Comparison of ENCODE assay signal across 27 cellular contexts in the genomic region with DNA sequence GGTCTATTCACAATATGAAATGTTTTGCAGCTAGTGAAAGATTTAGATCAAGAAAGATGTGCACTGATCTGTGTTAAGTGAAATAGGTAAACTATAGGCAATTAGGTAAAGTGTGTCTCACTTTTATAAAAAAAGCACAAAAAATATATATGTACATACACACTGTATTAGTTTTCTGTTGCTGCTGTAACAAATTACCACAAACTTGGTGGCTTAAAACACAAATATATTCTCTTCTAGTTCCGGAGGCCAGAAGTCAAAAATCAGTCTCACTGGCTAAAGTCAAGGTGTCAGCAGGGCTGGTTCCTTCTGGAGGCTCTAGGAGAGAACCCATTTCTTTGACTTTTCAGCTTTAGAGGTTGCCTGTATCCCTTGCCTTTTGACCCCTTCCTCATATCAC.
"Had no signal": no experiment of that assay in that cellular context is flagged by ENCODE, and none has a peak within 500 bp of the region (broad histone marks: within the 10 kb centered on the region; RNA-seq: fewer than 3 reads in every experiment).

No MANE protein-coding gene starts in this region.

- H3K4me3 ChIP-seq: body of pancreas, colonic mucosa had no signal

- H3K4me1 ChIP-seq: colonic mucosa had no signal

- H3K27me3 ChIP-seq: body of pancreas, colonic mucosa had no signal

- H3K9me3 Mint-ChIP-seq: activated CD8-positive, alpha-beta T cell treated with anti-CD3 and anti-CD28 coated beads for 36 hours; activated T-cell treated with anti-CD3 and anti-CD28 coated beads, Interleukin-2, amount 50 U/mL, for 4 hours; activated T-helper 17 cell treated with anti-CD3 and anti-CD28 coated beads, Interleukin-2, amount 50 U/mL, for 72 hours; T-helper 2 cell treated with Interferon-gamma antibody and Interleukin-4, amounts not matched to agents 5 μg/mL and 100 μg/mL, for 36 hours had no signal

- DNase-seq: activated B cell treated with CpG ODN at 0.5 μM for 24 hours; activated CD4-positive, alpha-beta T cell treated with anti-CD3 and anti-CD28 coated beads for 48 hours; activated CD4-positive, alpha-beta T cell treated with anti-CD3 and anti-CD28 coated beads, Interleukin-2, amount 50 U/mL, for 1 hour; activated CD4-positive, alpha-beta T cell treated with anti-CD3 and anti-CD28 coated beads, Interleukin-2, amount 50 U/mL, for 48 hours; activated CD8-positive, alpha-beta memory T cell treated with anti-CD3 and anti-CD28 coated beads for 24 hours; activated CD8-positive, alpha-beta T cell treated with anti-CD3 and anti-CD28 coated beads for 36 hours; activated effector memory CD4-positive, alpha-beta T cell treated with Interleukin-2 at 50 U/mL for 16 hours; activated gamma-delta T cell treated with Interleukin-2 at 50 U/mL for 16 hours; activated naive CD4-positive, alpha-beta T cell treated with anti-CD3 and anti-CD28 coated beads, Interleukin-2, amount 50 U/mL, for 16 hours; activated naive CD4-positive, alpha-beta T cell treated with Interleukin-2 at 50 U/mL for 16 hours; activated T-cell treated with anti-CD3 and anti-CD28 coated beads, Interleukin-2, amount 50 U/mL, for 4 hours; amygdala; aorta; body of pancreas; central memory CD4-positive, alpha-beta T cell; cerebellar nuclear complex; colonic mucosa; effector CD8-positive, alpha-beta T cell; foreskin fibroblast; T-helper 17 cell; T1000; WERI-Rb-1 had no signal

- H3K9me3 ChIP-seq: body of pancreas, colonic mucosa had no signal

- H3K27ac Mint-ChIP-seq: activated B cell treated with CpG ODN at 0.5 μM for 24 hours; activated CD8-positive, alpha-beta T cell treated with anti-CD3 and anti-CD28 coated beads for 36 hours; activated naive CD8-positive, alpha-beta T cell; activated T-helper 17 cell treated with anti-CD3 and anti-CD28 coated beads, Interleukin-2, amount 50 U/mL, for 72 hours; T-helper 17 cell; T-helper 2 cell treated with Interferon-gamma antibody and Interleukin-4, amounts not matched to agents 5 μg/mL and 100 μg/mL, for 36 hours had no signal

- H3K27me3 Mint-ChIP-seq: activated B cell treated with CpG ODN at 0.5 μM for 24 hours; activated CD8-positive, alpha-beta T cell treated with anti-CD3 and anti-CD28 coated beads for 36 hours; activated naive CD8-positive, alpha-beta T cell; activated T-helper 17 cell treated with anti-CD3 and anti-CD28 coated beads, Interleukin-2, amount 50 U/mL, for 72 hours; T-helper 17 cell had no signal

- H3K27ac ChIP-seq: body of pancreas, colonic mucosa, WERI-Rb-1 had no signal

- H3K4me3 Mint-ChIP-seq: activated B cell treated with CpG ODN at 0.5 μM for 24 hours; activated CD8-positive, alpha-beta T cell treated with anti-CD3 and anti-CD28 coated beads for 36 hours; activated naive CD8-positive, alpha-beta T cell; activated T-cell treated with anti-CD3 and anti-CD28 coated beads, Interleukin-2, amount 50 U/mL, for 4 hours; activated T-helper 17 cell treated with anti-CD3 and anti-CD28 coated beads, Interleukin-2, amount 50 U/mL, for 72 hours; T-helper 17 cell; T-helper 2 cell treated with Interferon-gamma antibody and Interleukin-4, amounts not matched to agents 5 μg/mL and 100 μg/mL, for 36 hours had no signal

- H3K36me3 ChIP-seq: colonic mucosa, WERI-Rb-1 had no signal

- ATAC-seq: activated CD4-positive, CD25-positive, alpha-beta regulatory T cell treated with anti-CD3 and anti-CD28 coated beads, Interleukin-2, amount 50 U/mL, for 24 hours; activated CD8-positive, alpha-beta T cell treated with anti-CD3 and anti-CD28 coated beads for 36 hours; activated T-cell treated with anti-CD3 and anti-CD28 coated beads, Interleukin-2, amount 50 U/mL, for 4 hours; activated T-helper 17 cell treated with anti-CD3 and anti-CD28 coated beads, Interleukin-2, amount 50 U/mL, for 72 hours; body of pancreas; esophagus mucosa; T-helper 17 cell had no signal
